Comparison of ENCODE assay signal across 19 cellular contexts in the genomic region with DNA sequence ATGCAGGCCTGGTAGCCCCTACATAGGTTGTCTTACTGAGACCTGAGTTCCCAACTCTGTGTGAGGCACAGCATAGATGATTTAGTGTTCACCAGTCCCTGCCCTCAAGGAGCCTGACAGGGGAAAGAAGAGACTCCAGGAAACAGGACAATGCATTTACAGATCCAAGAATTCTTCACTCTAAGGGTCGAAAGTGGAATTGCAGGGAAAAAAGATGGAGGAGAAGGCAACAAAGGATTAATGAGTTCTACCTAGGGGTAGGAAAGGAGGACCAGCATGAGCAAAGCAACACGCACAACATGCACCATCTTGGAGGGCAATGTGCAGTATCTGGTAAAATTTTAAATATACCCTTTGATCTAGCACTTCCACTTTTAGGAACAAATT. TPM values are rescaled to one million over a fixed set of nuclear protein-coding genes. Genes with fewer than 3 reads are reported as not detected.
DNase-seq lines count a peak whose midpoint lies in the region; ATAC-seq and TF ChIP-seq lines count a peak whose summit lies in the region.
"Had no signal": no experiment of that assay in that cellular context is flagged by ENCODE, and none has a peak within 500 bp of the region (broad histone marks: within the 10 kb centered on the region; RNA-seq: fewer than 3 reads in every experiment).

No MANE protein-coding gene starts in this region.

- no peak overlapping the region for H3K4me3 ChIP-seq in KMS-11 (IDR thresholded peaks at IDR 0.05; ENCODE audit: insufficient read depth, low read depth, low read length)
- H3K4me3 ChIP-seq: A549, thoracic aorta had no signal

- CTCF ChIA-PET in activated CD4-positive, alpha-beta T cell treated with anti-CD3 and anti-CD28 coated beads for 36 hours (lab: Charles Lee) = interaction anchor here (0.6 to 6.7 kb wide), 5 partner anchors 14 to 333 kb away, joined by 3 to 92 read pairs (median 6); a partner anchor contains a TSS

- no peaks in the 10 kb centered on the region for H3K27me3 ChIP-seq in KMS-11 (ENCODE audit: insufficient read depth, low read depth)

- TF ChIP-seq CTCF in KMS-11 (conservative IDR thresholded peaks at IDR 0.05; ENCODE audit: low read depth, low read length) (peak; percentile 2; the same call in 1 of the 2 replicates), nephron progenitor cell (IDR thresholded peaks at IDR 0.05) (peak; percentile 15)

- no peaks in the 10 kb centered on the region for H3K9me3 Mint-ChIP-seq in nephron progenitor cell
- H3K9me3 Mint-ChIP-seq in activated CD4-positive, alpha-beta T cell treated with anti-CD3 and anti-CD28 coated beads for 36 hours (ENCODE audit: low read depth) = no peaks in the 10 kb centered on the region
- H3K9me3 Mint-ChIP-seq: activated CD4-positive, alpha-beta T cell treated with anti-CD3 and anti-CD28 coated beads, Interleukin-2, amount 10 ng/mL, durations not matched to agents 24 days and 14 days; T-helper 1 cell treated with Interleukin-12 subunit alpha and Interleukin-12 subunit beta and Interleukin-4 antibody, amounts not matched to agents 30 μg/mL and 1 μg/mL, for 36 hours had no signal

- peaks cover 38% of the 10 kb centered on the region for H3K36me3 Mint-ChIP-seq in nephron progenitor cell (ENCODE audit: low read depth)
- H3K36me3 Mint-ChIP-seq in activated CD4-positive, alpha-beta T cell treated with anti-CD3 and anti-CD28 coated beads for 36 hours (ENCODE audit: low read depth) = peaks cover 17% of the 10 kb centered on the region

- no peak overlapping the region for H3K4me3 Mint-ChIP-seq in nephron progenitor cell
- no peak overlapping the region for H3K4me3 Mint-ChIP-seq in activated CD4-positive, alpha-beta T cell treated with anti-CD3 and anti-CD28 coated beads for 36 hours
- H3K4me3 Mint-ChIP-seq: activated CD4-positive, alpha-beta T cell treated with anti-CD3 and anti-CD28 coated beads, Interleukin-2, amount 10 ng/mL, durations not matched to agents 24 days and 14 days; T-helper 1 cell treated with Interleukin-12 subunit alpha and Interleukin-12 subunit beta and Interleukin-4 antibody, amounts not matched to agents 30 μg/mL and 1 μg/mL, for 36 hours had no signal

- H3K4me1 Mint-ChIP-seq in nephron progenitor cell = peaks cover 24% of the 10 kb centered on the region
- H3K4me1 Mint-ChIP-seq in activated CD4-positive, alpha-beta T cell treated with anti-CD3 and anti-CD28 coated beads for 36 hours = peaks cover 39% of the 10 kb centered on the region

- H3K27ac Mint-ChIP-seq in nephron progenitor cell = no peak overlapping the region
- H3K27ac Mint-ChIP-seq in activated CD4-positive, alpha-beta T cell treated with anti-CD3 and anti-CD28 coated beads for 36 hours = no peak overlapping the region
- H3K27ac Mint-ChIP-seq: activated CD4-positive, alpha-beta T cell treated with anti-CD3 and anti-CD28 coated beads, Interleukin-2, amount 10 ng/mL, durations not matched to agents 24 days and 14 days; T-helper 1 cell treated with Interleukin-12 subunit alpha and Interleukin-12 subunit beta and Interleukin-4 antibody, amounts not matched to agents 30 μg/mL and 1 μg/mL, for 36 hours had no signal

- ATAC-seq in GM18907 (IDR thresholded peaks at IDR 0.05; ENCODE audit: unreplicated experiment) = no peak
- ATAC-seq in activated CD4-positive, alpha-beta T cell treated with anti-CD3 and anti-CD28 coated beads for 36 hours = no peak
- ATAC-seq: A549, esophagus mucosa, left lobe of liver had no signal

- H2AFZ ChIP-seq in KMS-11 (ENCODE audit: low read depth) = no peak overlapping the region

- H4K20me1 ChIP-seq in KMS-11 (ENCODE audit: insufficient read depth) = no peaks in the 10 kb centered on the region

- H3K79me2 ChIP-seq in KMS-11 (ENCODE audit: insufficient read depth, low read depth) = no peaks in the 10 kb centered on the region

- no peak overlapping the region for H3K9ac ChIP-seq in KMS-11

- peaks cover 9% of the 10 kb centered on the region for H3K27me3 Mint-ChIP-seq in nephron progenitor cell (ENCODE audit: low read depth, poor library complexity)
- H3K27me3 Mint-ChIP-seq in activated CD4-positive, alpha-beta T cell treated with anti-CD3 and anti-CD28 coated beads for 36 hours = peaks cover 2% of the 10 kb centered on the region
- H3K27me3 Mint-ChIP-seq: activated CD4-positive, alpha-beta T cell treated with anti-CD3 and anti-CD28 coated beads, Interleukin-2, amount 10 ng/mL, durations not matched to agents 24 days and 14 days had no signal

- no peak overlapping the region for H3K4me2 ChIP-seq in KMS-11
- H3K4me2 ChIP-seq: A549 had no signal

- no peaks in the 10 kb centered on the region; the same call in 1 of the 2 replicates for H3K36me3 ChIP-seq in KMS-11 (ENCODE audit: insufficient read depth)

- H3K4me1 ChIP-seq in KMS-11 (ENCODE audit: low read depth, poor library complexity, severe bottlenecking) = peaks cover 23% of the 10 kb centered on the region

- DNase-seq in NCI-H2227 (lab: John Stamatoyannopoulos, UW; ENCODE audit: unreplicated experiment) = peak; percentile 16
- no peak for DNase-seq in NCI-H2227 treated with DMSO at 0.1 percent for 48 hours (lab: John Stamatoyannopoulos, UW)
- DNase-seq in cerebellar cortex (ENCODE audit: low spot score) = peak; percentile 31
- DNase-seq in nephron progenitor cell = no peak
- DNase-seq in activated CD4-positive, alpha-beta T cell treated with anti-CD3 and anti-CD28 coated beads for 36 hours = no peak
- no peak for DNase-seq in COR-L47 (lab: John Stamatoyannopoulos, UW)
- DNase-seq: activated CD4-positive, alpha-beta T cell treated with anti-CD3 and anti-CD28 coated beads, Interleukin-2, amount 10 ng/mL, durations not matched to agents 24 days and 14 days; activated T-cell treated with anti-CD3 and anti-CD28 coated beads, Interleukin-2, amount 50 U/mL, for 48 hours; cortex of kidney; hippocampal formation; NCI-H187 treated with DMSO at 0.1 percent for 48 hours; NCI-H748 treated with DMSO at 0.1 percent for 48 hours had no signal

- POLR2A ChIA-PET in activated CD4-positive, alpha-beta T cell treated with anti-CD3 and anti-CD28 coated beads for 36 hours (lab: Charles Lee) = no interaction called here

- intact Hi-C loops in activated CD4-positive, alpha-beta T cell treated with anti-CD3 and anti-CD28 coated beads for 36 hours (cut with DNase I, micrococcal nuclease) = no loop called here

- no peak overlapping the region for H3K27ac ChIP-seq in KMS-11
- H3K27ac ChIP-seq: A549, thoracic aorta had no signal

RNA-seq across cellular contexts. Expression of a gene that starts 5.9 kb away (rescaled TPM):
- 1 to 10 TPM; 6.4 to 6.9 TPM for total RNA-seq in activated CD4-positive, alpha-beta T cell treated with anti-CD3 and anti-CD28 coated beads for 36 hours

RNA-seq across cellular contexts. Expression of a gene that starts 43.1 kb away (rescaled TPM):
- total RNA-seq in activated CD4-positive, alpha-beta T cell treated with anti-CD3 and anti-CD28 coated beads for 36 hours = 100 to 1,000 TPM; 249 to 258 TPM

RNA-seq across cellular contexts. Expression of a gene that starts 43.1 kb away (rescaled TPM):
- total RNA-seq in activated CD4-positive, alpha-beta T cell treated with anti-CD3 and anti-CD28 coated beads for 36 hours = 100 to 1,000 TPM; 122 to 148 TPM

Comparison
In these comparisons a context has a peak if more than half of its experiments do, and no peak if none do; other contexts are left out.
1. DNase-seq: peak in NCI-H2227 (single experiment) and cerebellar cortex (single experiment); none in NCI-H2227 treated with DMSO at 0.1 percent for 48 hours (single experiment), nephron progenitor cell (single experiment), activated CD4-positive, alpha-beta T cell treated with anti-CD3 and anti-CD28 coated beads for 36 hours (single experiment) and COR-L47 (single experiment).